17 cellular contexts compared by ENCODE assay signal in genomic region chr3:159052494-159052893, GRCh38. TPM values are rescaled to one million over a fixed set of nuclear protein-coding genes. Genes with fewer than 3 reads are reported as not detected.
"Had no signal": no experiment of that assay in that cellular context is flagged by ENCODE, and none has a peak within 500 bp of the region (broad histone marks: within the 10 kb centered on the region; RNA-seq: fewer than 3 reads in every experiment).

No MANE protein-coding gene starts in this region.

RNA-seq across cellular contexts. Expression of gene IQCJ, which starts 16.6 kb away (rescaled TPM):
- total RNA-seq: naive thymus-derived CD8-positive, alpha-beta T cell; natural killer cell; natural killer cell treated with Interleukin-12 subunit alpha and Interleukin-12 subunit beta and Interleukin-15 and Interleukin-18, amount 100 ng/mL, for 72 hours; neural crest cell; osteoblast; osteocyte; pancreas; progenitor cell of endocrine pancreas; prostate gland; pulmonary artery endothelial cell; right lobe of liver; skeletal muscle tissue; smooth muscle cell; spleen had no signal
- polyA plus RNA-seq: naive thymus-derived CD8-positive, alpha-beta T cell; ovary; pancreas; sigmoid colon; small intestine; smooth muscle cell; spleen had no signal
